ENCODE assay signal across 2 cellular contexts in the genomic region with DNA sequence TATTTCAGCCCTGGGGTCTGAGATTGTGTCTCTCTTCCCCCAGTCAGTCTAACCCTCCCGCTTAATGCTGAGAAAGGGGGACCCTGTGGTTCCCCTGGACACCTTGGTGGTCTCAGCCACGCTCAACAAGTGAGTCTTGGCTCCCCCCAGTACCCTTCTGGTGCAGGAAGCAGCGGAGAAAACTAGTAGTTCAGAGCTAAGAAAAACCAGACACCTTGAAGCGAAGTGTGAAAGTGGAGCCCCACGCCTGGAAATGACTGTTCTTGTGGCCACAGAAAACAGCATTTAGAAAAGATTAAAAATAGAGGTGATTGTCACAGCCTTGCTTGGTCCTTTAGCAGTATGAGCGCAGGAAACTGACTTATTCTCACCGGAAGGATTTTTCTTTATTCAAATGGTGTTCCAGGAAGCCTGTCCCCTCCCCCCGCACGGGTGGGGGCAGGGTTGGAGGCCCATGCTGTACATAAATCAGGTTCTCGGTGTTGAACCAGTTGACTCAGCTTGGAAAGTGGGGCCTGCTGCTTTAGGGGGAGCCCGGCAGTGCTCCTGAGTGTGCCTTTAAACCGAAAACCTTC.
TF ChIP-seq lines count a peak whose summit lies in the region.

No MANE protein-coding gene starts in this region.

TF ChIP-seq in K562, 482 proteins besides CTCF, POLR2A, EP300 and RAD21 (continued from another document and continues in another):
- TF ChIP-seq, protein P1, sequence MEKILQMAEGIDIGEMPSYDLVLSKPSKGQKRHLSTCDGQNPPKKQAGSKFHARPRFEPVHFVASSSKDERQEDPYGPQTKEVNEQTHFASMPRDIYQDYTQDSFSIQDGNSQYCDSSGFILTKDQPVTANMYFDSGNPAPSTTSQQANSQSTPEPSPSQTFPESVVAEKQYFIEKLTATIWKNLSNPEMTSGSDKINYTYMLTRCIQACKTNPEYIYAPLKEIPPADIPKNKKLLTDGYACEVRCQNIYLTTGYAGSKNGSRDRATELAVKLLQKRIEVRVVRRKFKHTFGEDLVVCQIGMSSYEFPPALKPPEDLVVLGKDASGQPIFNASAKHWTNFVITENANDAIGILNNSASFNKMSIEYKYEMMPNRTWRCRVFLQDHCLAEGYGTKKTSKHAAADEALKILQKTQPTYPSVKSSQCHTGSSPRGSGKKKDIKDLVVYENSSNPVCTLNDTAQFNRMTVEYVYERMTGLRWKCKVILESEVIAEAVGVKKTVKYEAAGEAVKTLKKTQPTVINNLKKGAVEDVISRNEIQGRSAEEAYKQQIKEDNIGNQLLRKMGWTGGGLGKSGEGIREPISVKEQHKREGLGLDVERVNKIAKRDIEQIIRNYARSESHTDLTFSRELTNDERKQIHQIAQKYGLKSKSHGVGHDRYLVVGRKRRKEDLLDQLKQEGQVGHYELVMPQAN (IDR thresholded peaks at IDR 0.05; ENCODE audit: borderline replicate concordance) = no peak
- TF ChIP-seq SRF (CRISPR knock-in tag; IDR thresholded peaks at IDR 0.05) (no peak), PML (IDR thresholded peaks at IDR 0.05; ENCODE audit: low read length) (no peak), CBFA2T2 (conservative IDR thresholded peaks at IDR 0.05) (no peak), NR1H2 (CRISPR knock-in tag; IDR thresholded peaks at IDR 0.05) (0 out of 2 replicates have a peak, but pooled peaks have one; percentile 25), POLR3A (IDR thresholded peaks at IDR 0.05; ENCODE audit: borderline replicate concordance, extremely low read depth, insufficient read depth, insufficient read length) (no peak), FIP1L1 (IDR thresholded peaks at IDR 0.05; ENCODE audit: low read depth, low read length, poor library complexity, severe bottlenecking) (no peak), SMAD1 (IDR thresholded peaks at IDR 0.05; ENCODE audit: low read depth, low read length, partially characterized antibody) (peak; percentile 3), ZNF586 (CRISPR knock-in tag; conservative IDR thresholded peaks at IDR 0.05) (no peak)
- TF ChIP-seq, protein P2, sequence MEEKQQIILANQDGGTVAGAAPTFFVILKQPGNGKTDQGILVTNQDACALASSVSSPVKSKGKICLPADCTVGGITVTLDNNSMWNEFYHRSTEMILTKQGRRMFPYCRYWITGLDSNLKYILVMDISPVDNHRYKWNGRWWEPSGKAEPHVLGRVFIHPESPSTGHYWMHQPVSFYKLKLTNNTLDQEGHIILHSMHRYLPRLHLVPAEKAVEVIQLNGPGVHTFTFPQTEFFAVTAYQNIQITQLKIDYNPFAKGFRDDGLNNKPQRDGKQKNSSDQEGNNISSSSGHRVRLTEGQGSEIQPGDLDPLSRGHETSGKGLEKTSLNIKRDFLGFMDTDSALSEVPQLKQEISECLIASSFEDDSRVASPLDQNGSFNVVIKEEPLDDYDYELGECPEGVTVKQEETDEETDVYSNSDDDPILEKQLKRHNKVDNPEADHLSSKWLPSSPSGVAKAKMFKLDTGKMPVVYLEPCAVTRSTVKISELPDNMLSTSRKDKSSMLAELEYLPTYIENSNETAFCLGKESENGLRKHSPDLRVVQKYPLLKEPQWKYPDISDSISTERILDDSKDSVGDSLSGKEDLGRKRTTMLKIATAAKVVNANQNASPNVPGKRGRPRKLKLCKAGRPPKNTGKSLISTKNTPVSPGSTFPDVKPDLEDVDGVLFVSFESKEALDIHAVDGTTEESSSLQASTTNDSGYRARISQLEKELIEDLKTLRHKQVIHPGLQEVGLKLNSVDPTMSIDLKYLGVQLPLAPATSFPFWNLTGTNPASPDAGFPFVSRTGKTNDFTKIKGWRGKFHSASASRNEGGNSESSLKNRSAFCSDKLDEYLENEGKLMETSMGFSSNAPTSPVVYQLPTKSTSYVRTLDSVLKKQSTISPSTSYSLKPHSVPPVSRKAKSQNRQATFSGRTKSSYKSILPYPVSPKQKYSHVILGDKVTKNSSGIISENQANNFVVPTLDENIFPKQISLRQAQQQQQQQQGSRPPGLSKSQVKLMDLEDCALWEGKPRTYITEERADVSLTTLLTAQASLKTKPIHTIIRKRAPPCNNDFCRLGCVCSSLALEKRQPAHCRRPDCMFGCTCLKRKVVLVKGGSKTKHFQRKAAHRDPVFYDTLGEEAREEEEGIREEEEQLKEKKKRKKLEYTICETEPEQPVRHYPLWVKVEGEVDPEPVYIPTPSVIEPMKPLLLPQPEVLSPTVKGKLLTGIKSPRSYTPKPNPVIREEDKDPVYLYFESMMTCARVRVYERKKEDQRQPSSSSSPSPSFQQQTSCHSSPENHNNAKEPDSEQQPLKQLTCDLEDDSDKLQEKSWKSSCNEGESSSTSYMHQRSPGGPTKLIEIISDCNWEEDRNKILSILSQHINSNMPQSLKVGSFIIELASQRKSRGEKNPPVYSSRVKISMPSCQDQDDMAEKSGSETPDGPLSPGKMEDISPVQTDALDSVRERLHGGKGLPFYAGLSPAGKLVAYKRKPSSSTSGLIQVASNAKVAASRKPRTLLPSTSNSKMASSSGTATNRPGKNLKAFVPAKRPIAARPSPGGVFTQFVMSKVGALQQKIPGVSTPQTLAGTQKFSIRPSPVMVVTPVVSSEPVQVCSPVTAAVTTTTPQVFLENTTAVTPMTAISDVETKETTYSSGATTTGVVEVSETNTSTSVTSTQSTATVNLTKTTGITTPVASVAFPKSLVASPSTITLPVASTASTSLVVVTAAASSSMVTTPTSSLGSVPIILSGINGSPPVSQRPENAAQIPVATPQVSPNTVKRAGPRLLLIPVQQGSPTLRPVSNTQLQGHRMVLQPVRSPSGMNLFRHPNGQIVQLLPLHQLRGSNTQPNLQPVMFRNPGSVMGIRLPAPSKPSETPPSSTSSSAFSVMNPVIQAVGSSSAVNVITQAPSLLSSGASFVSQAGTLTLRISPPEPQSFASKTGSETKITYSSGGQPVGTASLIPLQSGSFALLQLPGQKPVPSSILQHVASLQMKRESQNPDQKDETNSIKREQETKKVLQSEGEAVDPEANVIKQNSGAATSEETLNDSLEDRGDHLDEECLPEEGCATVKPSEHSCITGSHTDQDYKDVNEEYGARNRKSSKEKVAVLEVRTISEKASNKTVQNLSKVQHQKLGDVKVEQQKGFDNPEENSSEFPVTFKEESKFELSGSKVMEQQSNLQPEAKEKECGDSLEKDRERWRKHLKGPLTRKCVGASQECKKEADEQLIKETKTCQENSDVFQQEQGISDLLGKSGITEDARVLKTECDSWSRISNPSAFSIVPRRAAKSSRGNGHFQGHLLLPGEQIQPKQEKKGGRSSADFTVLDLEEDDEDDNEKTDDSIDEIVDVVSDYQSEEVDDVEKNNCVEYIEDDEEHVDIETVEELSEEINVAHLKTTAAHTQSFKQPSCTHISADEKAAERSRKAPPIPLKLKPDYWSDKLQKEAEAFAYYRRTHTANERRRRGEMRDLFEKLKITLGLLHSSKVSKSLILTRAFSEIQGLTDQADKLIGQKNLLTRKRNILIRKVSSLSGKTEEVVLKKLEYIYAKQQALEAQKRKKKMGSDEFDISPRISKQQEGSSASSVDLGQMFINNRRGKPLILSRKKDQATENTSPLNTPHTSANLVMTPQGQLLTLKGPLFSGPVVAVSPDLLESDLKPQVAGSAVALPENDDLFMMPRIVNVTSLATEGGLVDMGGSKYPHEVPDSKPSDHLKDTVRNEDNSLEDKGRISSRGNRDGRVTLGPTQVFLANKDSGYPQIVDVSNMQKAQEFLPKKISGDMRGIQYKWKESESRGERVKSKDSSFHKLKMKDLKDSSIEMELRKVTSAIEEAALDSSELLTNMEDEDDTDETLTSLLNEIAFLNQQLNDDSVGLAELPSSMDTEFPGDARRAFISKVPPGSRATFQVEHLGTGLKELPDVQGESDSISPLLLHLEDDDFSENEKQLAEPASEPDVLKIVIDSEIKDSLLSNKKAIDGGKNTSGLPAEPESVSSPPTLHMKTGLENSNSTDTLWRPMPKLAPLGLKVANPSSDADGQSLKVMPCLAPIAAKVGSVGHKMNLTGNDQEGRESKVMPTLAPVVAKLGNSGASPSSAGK (IDR thresholded peaks at IDR 0.05) = no peak

TF ChIP-seq in HepG2, 621 proteins besides CTCF, POLR2A, EP300 and RAD21 (continued from another document and continues in another):
- TF ChIP-seq, protein P3, sequence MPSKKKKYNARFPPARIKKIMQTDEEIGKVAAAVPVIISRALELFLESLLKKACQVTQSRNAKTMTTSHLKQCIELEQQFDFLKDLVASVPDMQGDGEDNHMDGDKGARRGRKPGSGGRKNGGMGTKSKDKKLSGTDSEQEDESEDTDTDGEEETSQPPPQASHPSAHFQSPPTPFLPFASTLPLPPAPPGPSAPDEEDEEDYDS (CRISPR knock-in tag; IDR thresholded peaks at IDR 0.05) = peak; percentile 68
- TF ChIP-seq ETV5 (CRISPR knock-in tag; IDR thresholded peaks at IDR 0.05; ENCODE audit: borderline replicate concordance) = peak; percentile 73; the same call in 1 of the 2 replicates
- TF ChIP-seq TAF1 (CRISPR knock-in tag; IDR thresholded peaks at IDR 0.05) = no peak
- 0 out of 2 replicates have a peak, but pooled peaks have one; percentile 20 for TF ChIP-seq HDAC1 (CRISPR knock-in tag; IDR thresholded peaks at IDR 0.05)
- TF ChIP-seq ZNF878 (CRISPR knock-in tag; IDR thresholded peaks at IDR 0.05) = 0 out of 2 replicates have a peak, but pooled peaks have one; percentile 14
- peak; percentile 21; the same call in 1 of the 2 replicates for TF ChIP-seq NCOA2 (CRISPR knock-in tag; IDR thresholded peaks at IDR 0.05)
- peak; percentile 28; the same call in 1 of the 2 replicates for TF ChIP-seq GATAD2A (CRISPR knock-in tag; IDR thresholded peaks at IDR 0.05)
- TF ChIP-seq CEBPG (CRISPR knock-in tag; IDR thresholded peaks at IDR 0.05) = no peak
- no peak for TF ChIP-seq SMARCE1 (IDR thresholded peaks at IDR 0.05; ENCODE audit: borderline replicate concordance)
- TF ChIP-seq, protein P4, sequence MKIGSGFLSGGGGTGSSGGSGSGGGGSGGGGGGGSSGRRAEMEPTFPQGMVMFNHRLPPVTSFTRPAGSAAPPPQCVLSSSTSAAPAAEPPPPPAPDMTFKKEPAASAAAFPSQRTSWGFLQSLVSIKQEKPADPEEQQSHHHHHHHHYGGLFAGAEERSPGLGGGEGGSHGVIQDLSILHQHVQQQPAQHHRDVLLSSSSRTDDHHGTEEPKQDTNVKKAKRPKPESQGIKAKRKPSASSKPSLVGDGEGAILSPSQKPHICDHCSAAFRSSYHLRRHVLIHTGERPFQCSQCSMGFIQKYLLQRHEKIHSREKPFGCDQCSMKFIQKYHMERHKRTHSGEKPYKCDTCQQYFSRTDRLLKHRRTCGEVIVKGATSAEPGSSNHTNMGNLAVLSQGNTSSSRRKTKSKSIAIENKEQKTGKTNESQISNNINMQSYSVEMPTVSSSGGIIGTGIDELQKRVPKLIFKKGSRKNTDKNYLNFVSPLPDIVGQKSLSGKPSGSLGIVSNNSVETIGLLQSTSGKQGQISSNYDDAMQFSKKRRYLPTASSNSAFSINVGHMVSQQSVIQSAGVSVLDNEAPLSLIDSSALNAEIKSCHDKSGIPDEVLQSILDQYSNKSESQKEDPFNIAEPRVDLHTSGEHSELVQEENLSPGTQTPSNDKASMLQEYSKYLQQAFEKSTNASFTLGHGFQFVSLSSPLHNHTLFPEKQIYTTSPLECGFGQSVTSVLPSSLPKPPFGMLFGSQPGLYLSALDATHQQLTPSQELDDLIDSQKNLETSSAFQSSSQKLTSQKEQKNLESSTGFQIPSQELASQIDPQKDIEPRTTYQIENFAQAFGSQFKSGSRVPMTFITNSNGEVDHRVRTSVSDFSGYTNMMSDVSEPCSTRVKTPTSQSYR (CRISPR knock-in tag; IDR thresholded peaks at IDR 0.05; ENCODE audit: borderline replicate concordance) = peak; percentile 98
- peak; percentile 25; the same call in 1 of the 2 replicates for TF ChIP-seq GABPB1 (CRISPR knock-in tag; IDR thresholded peaks at IDR 0.05)
- TF ChIP-seq POLR2AphosphoS5 (IDR thresholded peaks at IDR 0.05; ENCODE audit: low read depth, low read length) = 0 out of 2 replicates have a peak, but pooled peaks have one; percentile 20
- no peak for TF ChIP-seq ZNF75D (CRISPR knock-in tag; IDR thresholded peaks at IDR 0.05; ENCODE audit: borderline replicate concordance)
- peak; percentile 33; the same call in 1 of the 2 replicates for TF ChIP-seq BCL6 (CRISPR knock-in tag; IDR thresholded peaks at IDR 0.05)
- no peak for TF ChIP-seq ZNF235 (CRISPR knock-in tag; IDR thresholded peaks at IDR 0.05; ENCODE audit: borderline replicate concordance)
- peak; percentile 22; the same call in 1 of the 3 replicates for TF ChIP-seq MXI1 (IDR thresholded peaks at IDR 0.05; ENCODE audit: borderline replicate concordance, low read depth, low read length)
- TF ChIP-seq, protein P5, sequence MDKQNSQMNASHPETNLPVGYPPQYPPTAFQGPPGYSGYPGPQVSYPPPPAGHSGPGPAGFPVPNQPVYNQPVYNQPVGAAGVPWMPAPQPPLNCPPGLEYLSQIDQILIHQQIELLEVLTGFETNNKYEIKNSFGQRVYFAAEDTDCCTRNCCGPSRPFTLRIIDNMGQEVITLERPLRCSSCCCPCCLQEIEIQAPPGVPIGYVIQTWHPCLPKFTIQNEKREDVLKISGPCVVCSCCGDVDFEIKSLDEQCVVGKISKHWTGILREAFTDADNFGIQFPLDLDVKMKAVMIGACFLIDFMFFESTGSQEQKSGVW (CRISPR knock-in tag; IDR thresholded peaks at IDR 0.05; ENCODE audit: borderline replicate concordance) = no peak
- TF ChIP-seq, protein P6, sequence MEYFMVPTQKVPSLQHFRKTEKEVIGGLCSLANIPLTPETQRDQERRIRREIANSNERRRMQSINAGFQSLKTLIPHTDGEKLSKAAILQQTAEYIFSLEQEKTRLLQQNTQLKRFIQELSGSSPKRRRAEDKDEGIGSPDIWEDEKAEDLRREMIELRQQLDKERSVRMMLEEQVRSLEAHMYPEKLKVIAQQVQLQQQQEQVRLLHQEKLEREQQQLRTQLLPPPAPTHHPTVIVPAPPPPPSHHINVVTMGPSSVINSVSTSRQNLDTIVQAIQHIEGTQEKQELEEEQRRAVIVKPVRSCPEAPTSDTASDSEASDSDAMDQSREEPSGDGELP (IDR thresholded peaks at IDR 0.05; ENCODE audit: borderline replicate concordance, low read depth) = 0 out of 2 replicates have a peak, but pooled peaks have one; percentile 9
- no peak for TF ChIP-seq MAF1 (CRISPR knock-in tag; IDR thresholded peaks at IDR 0.05; ENCODE audit: borderline replicate concordance)
- TF ChIP-seq CHD2 (IDR thresholded peaks at IDR 0.05; ENCODE audit: low read depth, low read length) = peak; percentile 69; the same call in 1 of the 2 replicates
- no peak for TF ChIP-seq ZNF724P (CRISPR knock-in tag; IDR thresholded peaks at IDR 0.05; ENCODE audit: borderline replicate concordance)
- 0 out of 2 replicates have a peak, but pooled peaks have one; percentile 25 for TF ChIP-seq ZNF792 (CRISPR knock-in tag; IDR thresholded peaks at IDR 0.05)
- TF ChIP-seq MAZ (IDR thresholded peaks at IDR 0.05; ENCODE audit: borderline replicate concordance, low read depth, low read length) = peak; percentile 83; the same call in 1 of the 2 replicates
- TF ChIP-seq MAZ (CRISPR knock-in tag; IDR thresholded peaks at IDR 0.05; ENCODE audit: low read depth) = peak; percentile 37; the same call in 1 of the 2 replicates
- peak; percentile 20; the same call in 1 of the 2 replicates for TF ChIP-seq ERF (CRISPR knock-in tag; IDR thresholded peaks at IDR 0.05)
- no peak for TF ChIP-seq MED8 (CRISPR knock-in tag; IDR thresholded peaks at IDR 0.05; ENCODE audit: insufficient replicate concordance)
- peak; percentile 67 for TF ChIP-seq SAP130 (CRISPR knock-in tag; IDR thresholded peaks at IDR 0.05; ENCODE audit: low read depth)
- peak; percentile 26; the same call in 1 of the 2 replicates for TF ChIP-seq FOSL2 (CRISPR knock-in tag; IDR thresholded peaks at IDR 0.05)
